13 cellular contexts compared by ENCODE assay signal in genomic region chr10:99466632-99467031, GRCh38.
"Had no signal": no experiment of that assay in that cellular context is flagged by ENCODE, and none has a peak within 500 bp of the region (broad histone marks: within the 10 kb centered on the region; RNA-seq: fewer than 3 reads in every experiment).

No MANE protein-coding gene starts in this region.

- H3K4me1 ChIP-seq: breast epithelium, psoas muscle had no signal

- H3K27ac ChIP-seq: breast epithelium, psoas muscle, thoracic aorta had no signal

- DNase-seq: activated CD8-positive, alpha-beta memory T cell treated with anti-CD3 and anti-CD28 coated beads, Interleukin-2, amount 50 U/mL, for 48 hours; activated CD8-positive, alpha-beta T cell treated with anti-CD3 and anti-CD28 coated beads, Interleukin-2, amount 10 ng/mL, durations not matched to agents 7 days and 5 days; activated naive CD4-positive, alpha-beta T cell; hippocampal formation; left ventricle myocardium superior; natural killer cell; nucleus accumbens; psoas muscle; stimulated activated CD4-positive, alpha-beta T cell treated with anti-CD3 and anti-CD28 coated beads, Interleukin-4, amount 100 ng/mL, for 24 hours; stimulated activated naive CD8-positive, alpha-beta T cell treated with anti-CD3 and anti-CD28 coated beads, Interleukin-15, amount 100 ng/mL, for 72 hours; T-helper 9 cell had no signal

- H3K9me3 ChIP-seq: breast epithelium, psoas muscle, thoracic aorta had no signal

- H3K36me3 ChIP-seq: breast epithelium, thoracic aorta had no signal

- ATAC-seq: activated CD8-positive, alpha-beta T cell treated with anti-CD3 and anti-CD28 coated beads, Interleukin-2, amount 10 ng/mL, durations not matched to agents 7 days and 5 days; left ventricle myocardium superior; natural killer cell; psoas muscle; stimulated activated naive CD8-positive, alpha-beta T cell treated with anti-CD3 and anti-CD28 coated beads, Interleukin-15, amount 100 ng/mL, for 72 hours had no signal

- H3K4me3 ChIP-seq: breast epithelium, psoas muscle, thoracic aorta had no signal
